21 cellular contexts compared by ENCODE assay signal in the genomic region with DNA sequence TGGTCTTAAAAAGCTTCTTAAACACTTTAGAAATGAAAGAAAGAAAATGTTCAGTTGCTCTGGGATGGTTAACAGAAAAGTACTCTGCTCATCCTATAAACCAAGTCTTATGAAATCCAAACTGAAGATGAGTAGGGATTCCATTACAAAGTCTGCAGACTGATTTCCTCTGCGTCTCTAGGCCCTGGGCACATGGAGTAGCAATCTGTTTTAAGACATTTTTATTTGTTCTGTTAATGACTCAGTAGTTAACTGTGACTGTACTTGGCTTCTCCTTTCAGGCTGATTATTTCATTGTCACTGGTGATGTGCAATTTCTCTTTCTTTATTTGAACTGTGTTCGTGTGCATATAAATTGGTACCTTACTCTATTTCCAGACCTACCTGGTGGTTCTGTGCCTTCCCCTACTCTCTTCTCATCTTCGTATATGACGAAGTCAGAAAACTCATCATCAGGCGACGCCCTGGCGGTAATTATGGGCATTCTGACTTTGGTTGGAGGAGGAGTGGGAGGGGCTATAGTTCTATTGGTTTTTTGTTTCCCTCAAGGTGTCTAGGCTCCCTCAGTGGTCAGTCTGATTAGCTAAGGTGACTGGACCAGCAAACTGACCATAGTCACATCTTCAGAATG. TPM values are rescaled to one million over a fixed set of nuclear protein-coding genes. Genes with fewer than 3 reads are reported as not detected.
A peak's percentile ranks its signal among the peaks of the same experiment; 100 is the strongest.
DNase-seq lines count a peak whose midpoint lies in the region; ATAC-seq and TF ChIP-seq lines count a peak whose summit lies in the region.
"Had no signal": no experiment of that assay in that cellular context is flagged by ENCODE, and none has a peak within 500 bp of the region (broad histone marks: within the 10 kb centered on the region; RNA-seq: fewer than 3 reads in every experiment).

No MANE protein-coding gene starts in this region.

- H3K36me3 ChIP-seq in Caco-2 (ENCODE audit: control insufficient read depth, insufficient read depth, low read length), result peaks cover 1% of the 10 kb centered on the region

- CTCF ChIA-PET in activated CD8-positive, alpha-beta T cell treated with anti-CD3 and anti-CD28 coated beads for 36 hours (lab: Charles Lee), result interaction anchor here (1.4 to 1.8 kb wide), 2 partner anchors 17 to 111 kb away, joined by 3 to 5 read pairs; no protein-coding TSS in a partner anchor
- CTCF ChIA-PET in activated CD8-positive, alpha-beta T cell treated with anti-CD3 and anti-CD28 coated beads, Interleukin-2, amount 10 ng/mL, durations not matched to agents 7 days and 5 days (lab: Charles Lee), result interaction anchor here (1.8 to 2.1 kb wide), 2 partner anchors 96 to 264 kb away, joined by 9 to 11 read pairs; no protein-coding TSS in a partner anchor
- CTCF ChIA-PET in Caco-2 (lab: Charles Lee), result no interaction called here

- POLR2A ChIA-PET in activated CD8-positive, alpha-beta T cell treated with anti-CD3 and anti-CD28 coated beads for 36 hours (lab: Charles Lee), result interaction anchor here (0.7 to 2.3 kb wide), 5 partner anchors 9 to 59 kb away, joined by 3 to 8 read pairs (median 4); no protein-coding TSS in a partner anchor
- POLR2A ChIA-PET in activated CD8-positive, alpha-beta T cell treated with anti-CD3 and anti-CD28 coated beads, Interleukin-2, amount 10 ng/mL, durations not matched to agents 7 days and 5 days (lab: Charles Lee), result no interaction called here
- POLR2A ChIA-PET in Caco-2 (lab: Charles Lee), result no interaction called here

- peak overlapping the region; percentile 10 for H3K27ac Mint-ChIP-seq in activated CD8-positive, alpha-beta T cell treated with anti-CD3 and anti-CD28 coated beads for 36 hours
- no peak overlapping the region for H3K27ac Mint-ChIP-seq in activated CD8-positive, alpha-beta T cell treated with anti-CD3 and anti-CD28 coated beads, Interleukin-2, amount 10 ng/mL, durations not matched to agents 7 days and 5 days
- H3K27ac Mint-ChIP-seq in Caco-2 (ENCODE audit: unreplicated experiment) (peak overlapping the region; percentile 44), memory B cell (peak overlapping the region; percentile 62)
- peak overlapping the region; percentile 50 for H3K27ac Mint-ChIP-seq in activated naive CD8-positive, alpha-beta T cell treated with anti-CD3 and anti-CD28 coated beads for 36 hours

- H3K4me3 ChIP-seq in Caco-2 (ENCODE audit: low read depth, low read length), result no peak overlapping the region
- H3K4me3 ChIP-seq: psoas muscle, SJSA1, tibial nerve had no signal

- BruUV-seq in Caco-2 (replicated peaks; lab: Mats Ljungman, UMichigan), result no TSS peak

- no peak for DNase-seq in activated CD8-positive, alpha-beta T cell treated with anti-CD3 and anti-CD28 coated beads for 36 hours
- DNase-seq in activated CD8-positive, alpha-beta T cell treated with anti-CD3 and anti-CD28 coated beads, Interleukin-2, amount 10 ng/mL, durations not matched to agents 7 days and 5 days, result no peak
- no peak for DNase-seq in Caco-2
- DNase-seq in activated naive CD8-positive, alpha-beta T cell treated with anti-CD3 and anti-CD28 coated beads for 36 hours, result no peak
- no peak for DNase-seq in memory B cell (ENCODE audit: low spot score in 2 of 2)
- DNase-seq in stimulated activated CD4-positive, alpha-beta T cell treated with anti-CD3 and anti-CD28 coated beads, Interleukin-4, amount 100 ng/mL, for 1 hour, result no peak
- no peak for DNase-seq in activated gamma-delta T cell treated with Interleukin-2 at 50 U/mL for 16 hours
- DNase-seq: amygdala; C1 segment of cervical spinal cord; central memory CD4-positive, alpha-beta T cell; DMS53; effector CD4-positive, alpha-beta T cell; Kasumi-1; kidney; mammary epithelial cell; NCI-H1105; NCI-H69; psoas muscle had no signal

- H3K9me3 Mint-ChIP-seq in activated CD8-positive, alpha-beta T cell treated with anti-CD3 and anti-CD28 coated beads for 36 hours, result no peaks in the 10 kb centered on the region
- no peaks in the 10 kb centered on the region for H3K9me3 Mint-ChIP-seq in activated CD8-positive, alpha-beta T cell treated with anti-CD3 and anti-CD28 coated beads, Interleukin-2, amount 10 ng/mL, durations not matched to agents 7 days and 5 days (ENCODE audit: insufficient read depth)
- H3K9me3 Mint-ChIP-seq in Caco-2 (ENCODE audit: unreplicated experiment), result no peaks in the 10 kb centered on the region
- no peaks in the 10 kb centered on the region for H3K9me3 Mint-ChIP-seq in activated naive CD8-positive, alpha-beta T cell treated with anti-CD3 and anti-CD28 coated beads for 36 hours
- no peaks in the 10 kb centered on the region for H3K9me3 Mint-ChIP-seq in memory B cell

- peaks cover 5% of the 10 kb centered on the region; the same call in 1 of the 2 replicates for H3K4me1 ChIP-seq in Caco-2
- H3K4me1 ChIP-seq: psoas muscle, SJSA1, tibial nerve had no signal

- no peak overlapping the region for H3K4me3 Mint-ChIP-seq in activated CD8-positive, alpha-beta T cell treated with anti-CD3 and anti-CD28 coated beads for 36 hours
- no peak overlapping the region for H3K4me3 Mint-ChIP-seq in activated CD8-positive, alpha-beta T cell treated with anti-CD3 and anti-CD28 coated beads, Interleukin-2, amount 10 ng/mL, durations not matched to agents 7 days and 5 days
- H3K4me3 Mint-ChIP-seq in Caco-2 (ENCODE audit: unreplicated experiment) (no peak overlapping the region), memory B cell (no peak overlapping the region)
- no peak overlapping the region for H3K4me3 Mint-ChIP-seq in activated naive CD8-positive, alpha-beta T cell treated with anti-CD3 and anti-CD28 coated beads for 36 hours

- no peak for TF ChIP-seq CTCF in activated CD8-positive, alpha-beta T cell treated with anti-CD3 and anti-CD28 coated beads for 36 hours (IDR thresholded peaks at IDR 0.05)
- TF ChIP-seq CTCF in Caco-2 (IDR thresholded peaks at IDR 0.05; ENCODE audit: insufficient read depth in 1 of 2, low read depth in 1 of 2, low read length in 1 of 2, severe bottlenecking in 1 of 2, unreplicated experiment in 1 of 2), result no peak

- no peaks in the 10 kb centered on the region for H3K9me3 ChIP-seq in Caco-2
- H3K9me3 ChIP-seq: psoas muscle, SJSA1, tibial nerve had no signal

- no peak for ATAC-seq in activated CD8-positive, alpha-beta T cell treated with anti-CD3 and anti-CD28 coated beads for 36 hours
- ATAC-seq in activated CD8-positive, alpha-beta T cell treated with anti-CD3 and anti-CD28 coated beads, Interleukin-2, amount 10 ng/mL, durations not matched to agents 7 days and 5 days, result no peak
- ATAC-seq in memory B cell (ENCODE audit: low read depth) (no peak), GM18511 (IDR thresholded peaks at IDR 0.05; ENCODE audit: unreplicated experiment) (no peak)
- ATAC-seq: psoas muscle had no signal

- no peaks in the 10 kb centered on the region for H3K27me3 Mint-ChIP-seq in activated CD8-positive, alpha-beta T cell treated with anti-CD3 and anti-CD28 coated beads for 36 hours
- no peaks in the 10 kb centered on the region for H3K27me3 Mint-ChIP-seq in activated CD8-positive, alpha-beta T cell treated with anti-CD3 and anti-CD28 coated beads, Interleukin-2, amount 10 ng/mL, durations not matched to agents 7 days and 5 days (ENCODE audit: low read depth)
- no peaks in the 10 kb centered on the region for H3K27me3 Mint-ChIP-seq in Caco-2 (ENCODE audit: insufficient read depth, unreplicated experiment)
- no peaks in the 10 kb centered on the region for H3K27me3 Mint-ChIP-seq in activated naive CD8-positive, alpha-beta T cell treated with anti-CD3 and anti-CD28 coated beads for 36 hours
- H3K27me3 Mint-ChIP-seq in memory B cell, result no peaks in the 10 kb centered on the region

- H3K4me1 Mint-ChIP-seq in activated CD8-positive, alpha-beta T cell treated with anti-CD3 and anti-CD28 coated beads for 36 hours (ENCODE audit: low read depth), result peaks cover 26% of the 10 kb centered on the region
- H3K4me1 Mint-ChIP-seq in activated CD8-positive, alpha-beta T cell treated with anti-CD3 and anti-CD28 coated beads, Interleukin-2, amount 10 ng/mL, durations not matched to agents 7 days and 5 days (ENCODE audit: low read depth), result peaks cover 23% of the 10 kb centered on the region
- H3K4me1 Mint-ChIP-seq in Caco-2 (ENCODE audit: low read depth, unreplicated experiment) (peaks cover 7% of the 10 kb centered on the region), memory B cell (no peaks in the 10 kb centered on the region)
- H3K4me1 Mint-ChIP-seq in activated naive CD8-positive, alpha-beta T cell treated with anti-CD3 and anti-CD28 coated beads for 36 hours, result peaks cover 22% of the 10 kb centered on the region

- intact Hi-C loops in activated CD8-positive, alpha-beta T cell treated with anti-CD3 and anti-CD28 coated beads for 36 hours (cut with micrococcal nuclease), result no loop called here
- intact Hi-C loops in Caco-2 (cut with micrococcal nuclease; ENCODE audit: unreplicated experiment), result no loop called here

- peaks cover 80% of the 10 kb centered on the region for H3K36me3 Mint-ChIP-seq in activated CD8-positive, alpha-beta T cell treated with anti-CD3 and anti-CD28 coated beads for 36 hours (ENCODE audit: low read depth)
- H3K36me3 Mint-ChIP-seq in activated CD8-positive, alpha-beta T cell treated with anti-CD3 and anti-CD28 coated beads, Interleukin-2, amount 10 ng/mL, durations not matched to agents 7 days and 5 days (ENCODE audit: low read depth), result peaks cover 88% of the 10 kb centered on the region
- H3K36me3 Mint-ChIP-seq in Caco-2 (ENCODE audit: insufficient read depth, unreplicated experiment) (peaks cover 92% of the 10 kb centered on the region), memory B cell (peaks cover 49% of the 10 kb centered on the region)
- H3K36me3 Mint-ChIP-seq in activated naive CD8-positive, alpha-beta T cell treated with anti-CD3 and anti-CD28 coated beads for 36 hours, result peaks cover 62% of the 10 kb centered on the region

- no peaks in the 10 kb centered on the region for H3K27me3 ChIP-seq in Caco-2 (replicated peaks; ENCODE audit: control insufficient read depth, insufficient read depth, low read length)
- H3K27me3 ChIP-seq: SJSA1, tibial nerve had no signal

RNA-seq across cellular contexts. Expression of a gene that starts 30.6 kb away (rescaled TPM):
- total RNA-seq in activated CD8-positive, alpha-beta T cell treated with anti-CD3 and anti-CD28 coated beads for 36 hours, result 100 to 1,000 TPM; 201 to 202 TPM
- total RNA-seq in activated CD8-positive, alpha-beta T cell treated with anti-CD3 and anti-CD28 coated beads, Interleukin-2, amount 10 ng/mL, durations not matched to agents 7 days and 5 days, result 100 to 1,000 TPM; 203 to 204 TPM
- 479 and 508 TPM in 2 replicates for total RNA-seq in Caco-2 (2022)
- total RNA-seq in activated naive CD8-positive, alpha-beta T cell treated with anti-CD3 and anti-CD28 coated beads for 36 hours, result 100 to 1,000 TPM; 234 to 243 TPM
